Comparison of ENCODE assay signal across 8 cellular contexts in the genomic region with DNA sequence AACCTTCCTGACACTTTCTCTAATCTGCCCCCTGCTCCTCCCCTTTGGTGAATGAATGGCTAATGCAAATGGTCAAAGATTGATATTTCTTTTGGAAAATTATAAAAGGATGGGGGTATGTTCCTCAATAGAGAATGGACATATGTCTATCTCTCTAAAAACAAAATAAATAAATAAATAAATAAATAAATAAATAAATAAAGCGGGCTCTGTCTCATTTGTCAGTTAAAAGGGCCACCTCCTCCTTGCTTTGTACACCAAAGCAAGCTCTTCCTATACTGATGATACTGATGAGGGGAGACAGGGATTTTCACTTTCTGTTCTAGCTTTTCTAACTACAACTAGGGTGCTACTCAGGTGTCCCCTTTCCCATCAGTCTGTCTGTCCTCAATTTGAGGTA.
"Had no signal": no experiment of that assay in that cellular context is flagged by ENCODE, and none has a peak within 500 bp of the region (broad histone marks: within the 10 kb centered on the region; RNA-seq: fewer than 3 reads in every experiment).

No MANE protein-coding gene starts in this region.

- ATAC-seq: GM23338, K562 had no signal

- H3K4me2 ChIP-seq: GM23338 had no signal

- DNase-seq: H9, HCEC 1CT, HFFc6, IMR-90, Karpas-422, KG1 had no signal

- H3K4me3 ChIP-seq: GM23338, K562 had no signal

- H2AFZ ChIP-seq: GM23338 had no signal
